Comparison of ENCODE assay signal across 10 cellular contexts in genomic region chr9:77707696-77708095, GRCh38. TPM values are rescaled to one million over a fixed set of nuclear protein-coding genes. Genes with fewer than 3 reads are reported as not detected.
DNase-seq lines count a peak whose midpoint lies in the region; ATAC-seq, FAIRE-seq and TF ChIP-seq lines count a peak whose summit lies in the region.
"Had no signal": no experiment of that assay in that cellular context is flagged by ENCODE, and none has a peak within 500 bp of the region (broad histone marks: within the 10 kb centered on the region; RNA-seq: fewer than 3 reads in every experiment).

No MANE protein-coding gene starts in this region.

- H3K4me3 ChIP-seq in HepG2 (replicated peaks in 1 of 3; ENCODE audit: insufficient read depth in 1 of 3, low read depth in 2 of 3, low read length in 3 of 3) (no peak overlapping the region), aorta (ENCODE audit: low read length in 2 of 2) (no peak overlapping the region)
- H3K4me3 ChIP-seq: BLaER1 had no signal

- no peak for TF ChIP-seq POLR2A in HepG2 (IDR thresholded peaks at IDR 0.05; ENCODE audit: insufficient read depth in 1 of 2, low read depth in 2 of 2, low read length in 2 of 2)

- no peaks in the 10 kb centered on the region for H4K20me1 ChIP-seq in HepG2 (ENCODE audit: insufficient read depth, low read length)
- H4K20me1 ChIP-seq: BLaER1 had no signal

- BruUV-seq in HepG2 (replicated peaks; lab: Mats Ljungman, UMichigan): no TSS peak

- H3K4me3 Mint-ChIP-seq in chondrocyte (ENCODE audit: unreplicated experiment): no peak overlapping the region

- H3K27me3 ChIP-seq in HepG2 (ENCODE audit: control insufficient read depth in 1 of 2, insufficient read depth in 2 of 2, low read length in 2 of 2): no peaks in the 10 kb centered on the region
- no peaks in the 10 kb centered on the region for H3K27me3 ChIP-seq in aorta (ENCODE audit: control insufficient read depth in 1 of 2, insufficient read depth in 2 of 2, low read length in 1 of 2)
- H3K27me3 ChIP-seq: BLaER1 had no signal

- no peaks in the 10 kb centered on the region for H3K27me3 Mint-ChIP-seq in chondrocyte (ENCODE audit: low read depth)

- H3K9ac ChIP-seq in HepG2 (ENCODE audit: insufficient read depth, low read depth, low read length): no peak overlapping the region
- H3K9ac ChIP-seq: BLaER1 had no signal

- H3K4me2 ChIP-seq in HepG2 (ENCODE audit: low read depth, low read length): no peak overlapping the region
- H3K4me2 ChIP-seq: BLaER1 had no signal

- CTCF ChIA-PET in HepG2 (lab: Yijun Ruan, JAX; ENCODE audit: low intra/inter-chr PET ratio, low total read pairs): no interaction called here

- WGBS in HepG2 (ENCODE audit: low lambda C conversion rate): 20% methylated on average over 3 of the region's 3 CpGs
- WGBS in aorta, 2 donors: 13 to 17% methylated on average over 3 of the region's 3 CpGs

- no peak overlapping the region for H2AFZ ChIP-seq in HepG2 (ENCODE audit: low read length)

- no peak for TF ChIP-seq RAD21 in HepG2 (CRISPR knock-in tag; IDR thresholded peaks at IDR 0.05)

- H3K27ac ChIP-seq in HepG2 (ENCODE audit: extremely low read length, insufficient read depth, low read length) (no peak overlapping the region), aorta (ENCODE audit: low read depth in 1 of 2, low read length in 2 of 2) (no peak overlapping the region)
- H3K27ac ChIP-seq: BLaER1 had no signal

- H3K27ac Mint-ChIP-seq in chondrocyte (ENCODE audit: unreplicated experiment): peak overlapping the region; percentile 89

- peaks cover 34% of the 10 kb centered on the region for H3K9me3 Mint-ChIP-seq in chondrocyte (ENCODE audit: low read depth)

- no peak for TF ChIP-seq CTCF in chondrocyte (IDR thresholded peaks at IDR 0.05)
- no peak for TF ChIP-seq CTCF in HepG2 (CRISPR knock-in tag; IDR thresholded peaks at IDR 0.05)

- H3K36me3 Mint-ChIP-seq in chondrocyte (ENCODE audit: low read depth): peaks cover 17% of the 10 kb centered on the region

- DNase-seq in Right ventricle myocardium inferior (ENCODE audit: missing footprints): no peak
- no peak for DNase-seq in cardiac septum (ENCODE audit: low spot score)
- no peak for DNase-seq in chondrocyte (ENCODE audit: low spot score)
- DNase-seq in HepG2 (ENCODE audit: low spot score): peak; percentile 62
- peak; percentile 85 to 88 for DNase-seq in aorta
- no peak for DNase-seq in cerebellar nuclear complex (lab: John Stamatoyannopoulos, UW)
- DNase-seq in NCI-H82 (lab: John Stamatoyannopoulos, UW): no peak
- no peak for DNase-seq in NCI-H1105 treated with DMSO at 0.1 percent for 48 hours (lab: John Stamatoyannopoulos, UW)
- DNase-seq: activated T-cell treated with anti-CD3 and anti-CD28 coated beads for 4 hours had no signal

- no peaks in the 10 kb centered on the region for H3K9me3 ChIP-seq in HepG2 (ENCODE audit: low read length)
- H3K9me3 ChIP-seq in aorta (ENCODE audit: control insufficient read depth, low read length): no peaks in the 10 kb centered on the region

- POLR2A ChIA-PET in HepG2 (lab: Yijun Ruan, JAX): no interaction called here

- intact Hi-C loops in Right ventricle myocardium inferior (cut with DNase I): no loop called here
- intact Hi-C loops in cardiac septum (cut with DNase I): no loop called here
- intact Hi-C loops in HepG2 (cut with micrococcal nuclease; ENCODE audit: unreplicated experiment): no loop called here
- intact Hi-C loops in aorta (cut with DNase I): no loop called here

- in situ Hi-C loops in HepG2 (cut with HindIII; ENCODE audit: extremely low pct_ligation_motif_present, low pct_unique_long_range_greater_than_20kb): no loop called here

- H3K4me1 ChIP-seq in HepG2 (ENCODE audit: insufficient read depth, low read length) (no peaks in the 10 kb centered on the region), aorta (ENCODE audit: control insufficient read depth in 1 of 2, insufficient read depth in 2 of 2, low read length in 2 of 2) (peaks cover 0 to 3% of the 10 kb centered on the region in 2 donors)
- H3K4me1 ChIP-seq: BLaER1 had no signal

- no peaks in the 10 kb centered on the region for H3K36me3 ChIP-seq in HepG2 (replicated peaks in 1 of 2; ENCODE audit: control insufficient read depth in 1 of 2, insufficient read depth in 2 of 2, low read length in 2 of 2)
- no peaks in the 10 kb centered on the region for H3K36me3 ChIP-seq in aorta (ENCODE audit: control insufficient read depth in 1 of 2, insufficient read depth in 2 of 2, low read length in 1 of 2)
- H3K36me3 ChIP-seq: BLaER1 had no signal

- FAIRE-seq in HepG2 (lab: Jason Lieb, UNC): no peak

- H3K79me2 ChIP-seq in HepG2 (ENCODE audit: insufficient read depth, low read length): no peaks in the 10 kb centered on the region

- ATAC-seq in Right ventricle myocardium inferior (peak; percentile 91), HepG2 (peak; percentile 69), aorta (ENCODE audit: low FRiP score) (peak; percentile 94)

- TF ChIP-seq EP300 in HepG2 (IDR thresholded peaks at IDR 0.05; ENCODE audit: low read depth in 2 of 2, low read length in 2 of 2) (no peak), HepG2 (CRISPR knock-in tag; IDR thresholded peaks at IDR 0.05; ENCODE audit: borderline replicate concordance) (no peak)

- H3K4me1 Mint-ChIP-seq in chondrocyte (ENCODE audit: low read depth): peaks cover 42% of the 10 kb centered on the region

TF ChIP-seq in HepG2, 621 proteins besides CTCF, POLR2A, EP300 and RAD21 (continues in another document):
- TF ChIP-seq ATF3 (CRISPR knock-in tag; IDR thresholded peaks at IDR 0.05): peak; percentile 86
- peak; percentile 62 for TF ChIP-seq CEBPB (IDR thresholded peaks at IDR 0.05; ENCODE audit: borderline replicate concordance, low read depth, low read length)
- TF ChIP-seq CEBPG (CRISPR knock-in tag; IDR thresholded peaks at IDR 0.05): 0 out of 2 replicates have a peak, but pooled peaks have one; percentile 27
- TF ChIP-seq ZBTB39 (CRISPR knock-in tag; IDR thresholded peaks at IDR 0.05): no peak
- peak; percentile 89 for TF ChIP-seq FOSL2 (CRISPR knock-in tag; IDR thresholded peaks at IDR 0.05)
- 0 out of 2 replicates have a peak, but pooled peaks have one; percentile 53 for TF ChIP-seq ZNF644 (CRISPR knock-in tag; IDR thresholded peaks at IDR 0.05; ENCODE audit: low read depth)
- TF ChIP-seq FOXK1 (CRISPR knock-in tag; IDR thresholded peaks at IDR 0.05; ENCODE audit: borderline replicate concordance, low read depth): no peak
- peak; percentile 55; the same call in 1 of the 2 replicates for TF ChIP-seq JUN (CRISPR knock-in tag; IDR thresholded peaks at IDR 0.05)
- TF ChIP-seq TEAD3 (CRISPR knock-in tag; optimal IDR thresholded peaks at IDR 0.05; ENCODE audit: borderline replicate concordance): peak; percentile 84

RNA-seq across cellular contexts. Expression of gene GNA14, which starts 59.6 kb away (rescaled TPM):
- total RNA-seq in Right ventricle myocardium inferior: 2.6 TPM
- 2.7 TPM for total RNA-seq in cardiac septum
- 0.13 to 0.22 TPM in 2 of 3 replicates, not detected in the other for total RNA-seq in chondrocyte
- not detected in 2 replicates for total RNA-seq in HepG2 (2016; rRNA removed; fragmentation: Illumina TruSeq; extraction: Trizol)
- total RNA-seq in HepG2 (2016; cell fraction: cytosol; rRNA removed; fragmentation: Illumina TruSeq; extraction: Trizol; ENCODE audit: low read depth): not detected in 2 replicates
- total RNA-seq in HepG2 (2016; cell fraction: insoluble cytoplasmic fraction; rRNA removed; fragmentation: Illumina TruSeq; extraction: Trizol): not detected in 2 replicates
- not detected in 2 replicates for total RNA-seq in HepG2 (2016; cell fraction: membrane; rRNA removed; fragmentation: Illumina TruSeq; extraction: Trizol)
- not detected in 2 replicates for total RNA-seq in HepG2 (2016; cell fraction: nucleus; rRNA removed; fragmentation: Illumina TruSeq; extraction: Trizol)
- not detected in 2 replicates for polyA plus RNA-seq in HepG2 (2011; rRNA removed)
- polyA plus RNA-seq in HepG2 (2011; cell fraction: cytosol; rRNA removed): 0.04 and 0.09 TPM in 2 replicates
- polyA plus RNA-seq in HepG2 (2011; cell fraction: nucleus; rRNA removed): 0.06 and 0.09 TPM in 2 replicates
- not detected in 2 replicates for polyA plus RNA-seq in HepG2 (2012)
- polyA plus RNA-seq in HepG2 (2016; cell fraction: cytosol; fragmentation: Illumina TruSeq; extraction: Trizol; ENCODE audit: low read depth): not detected in 2 replicates
- polyA plus RNA-seq in HepG2 (2016; cell fraction: insoluble cytoplasmic fraction; fragmentation: Illumina TruSeq; extraction: Trizol; ENCODE audit: low read depth): 0.09 TPM in 1 of 2 replicates, not detected in the other
- polyA plus RNA-seq in HepG2 (2016; cell fraction: membrane; fragmentation: Illumina TruSeq; extraction: Trizol; ENCODE audit: low read depth): not detected in 2 replicates
- polyA plus RNA-seq in HepG2 (2016; cell fraction: nucleus; fragmentation: Illumina TruSeq; extraction: Trizol; ENCODE audit: insufficient read depth, low read depth): not detected in 2 replicates
- not detected in 2 replicates for polyA minus RNA-seq in HepG2 (2011; rRNA and poly(A)+ RNA removed; ENCODE audit: low replicate concordance)
- not detected in 2 replicates for polyA minus RNA-seq in HepG2 (2011; cell fraction: cytosol; rRNA and poly(A)+ RNA removed)
- polyA minus RNA-seq in HepG2 (2011; cell fraction: nucleus; rRNA and poly(A)+ RNA removed): not detected in 2 replicates
- total RNA-seq in aorta: 10 to 100 TPM in 1 of 2 donors, 1 to 10 TPM in 1; 7.2 to 13.6 TPM
- polyA plus RNA-seq in aorta: 1 to 10 TPM; 1.0 TPM

Comparison
In these comparisons a context has a peak if more than half of its experiments do, and no peak if none do; other contexts are left out.
1. DNase-seq: peak in HepG2 (single experiment) and aorta (2 of 2); none in Right ventricle myocardium inferior (single experiment), cardiac septum (single experiment), chondrocyte (single experiment), cerebellar nuclear complex (0 of 2), NCI-H82 (single experiment) and NCI-H1105 treated with DMSO at 0.1 percent for 48 hours (single experiment).
2. Peak in every context shown above with its lines, with median percentiles within 50 percentile points of each other: ATAC-seq.